23 cellular contexts compared by ENCODE assay signal in genomic region chr17:17536702-17537101, GRCh38. TPM values are rescaled to one million over a fixed set of nuclear protein-coding genes. Genes with fewer than 3 reads are reported as not detected.
DNase-seq lines count a peak whose midpoint lies in the region; ATAC-seq and TF ChIP-seq lines count a peak whose summit lies in the region.
"Had no signal": no experiment of that assay in that cellular context is flagged by ENCODE, and none has a peak within 500 bp of the region (broad histone marks: within the 10 kb centered on the region; RNA-seq: fewer than 3 reads in every experiment).

No MANE protein-coding gene starts in this region.

- POLR2A ChIA-PET in Caco-2 (lab: Charles Lee): interaction anchor here (0.6 kb wide), 1 partner anchor 277 kb away, joined by 4 read pairs; no protein-coding TSS in a partner anchor

- CTCF ChIA-PET in Caco-2 (lab: Charles Lee): no interaction called here

- no peaks in the 10 kb centered on the region for H3K9me3 Mint-ChIP-seq in Caco-2 (ENCODE audit: unreplicated experiment)
- no peaks in the 10 kb centered on the region for H3K9me3 Mint-ChIP-seq in stimulated activated naive B cell treated with anti-CD40 and anti-IgM and Interleukin-4, amounts not matched to agents 10 μg/mL and 1 μg/mL and 100 μg/mL, for 72 hours
- H3K9me3 Mint-ChIP-seq: activated naive CD4-positive, alpha-beta T cell treated with anti-CD3 and anti-CD28 coated beads, Interleukin-2, amount 50 U/mL, for 72 hours; CD4-positive, CD25-positive, alpha-beta regulatory T cell had no signal

- no peaks in the 10 kb centered on the region for H3K27me3 Mint-ChIP-seq in Caco-2 (ENCODE audit: insufficient read depth, unreplicated experiment)
- no peaks in the 10 kb centered on the region for H3K27me3 Mint-ChIP-seq in stimulated activated naive B cell treated with anti-CD40 and anti-IgM and Interleukin-4, amounts not matched to agents 10 μg/mL and 1 μg/mL and 100 μg/mL, for 72 hours
- H3K27me3 Mint-ChIP-seq: CD4-positive, CD25-positive, alpha-beta regulatory T cell had no signal

- H3K4me3 ChIP-seq in Caco-2 (ENCODE audit: low read depth, low read length) (no peak overlapping the region), stomach (no peak overlapping the region)
- H3K4me3 ChIP-seq: gastroesophageal sphincter, GM23248, lung, mucosa of descending colon, Peyer's patch, spleen, testis had no signal

- TF ChIP-seq POLR2A in stomach (IDR thresholded peaks at IDR 0.05): no peak

- H3K9me3 ChIP-seq in Caco-2 (no peaks in the 10 kb centered on the region; the same call in 1 of the 2 replicates), stomach (no peaks in the 10 kb centered on the region)
- H3K9me3 ChIP-seq: gastroesophageal sphincter, mucosa of descending colon, Peyer's patch, spleen, testis had no signal

- TF ChIP-seq CTCF in Caco-2 (IDR thresholded peaks at IDR 0.05; ENCODE audit: insufficient read depth in 1 of 2, low read depth in 1 of 2, low read length in 1 of 2, severe bottlenecking in 1 of 2, unreplicated experiment in 1 of 2) (no peak), VCaP (conservative IDR thresholded peaks at IDR 0.05) (no peak), stomach (IDR thresholded peaks at IDR 0.05) (no peak)

- peaks cover 19% of the 10 kb centered on the region for H3K4me1 Mint-ChIP-seq in Caco-2 (ENCODE audit: low read depth, unreplicated experiment)
- peaks cover 0 to 1% of the 10 kb centered on the region in 2 donors for H3K4me1 Mint-ChIP-seq in stimulated activated naive B cell treated with anti-CD40 and anti-IgM and Interleukin-4, amounts not matched to agents 10 μg/mL and 1 μg/mL and 100 μg/mL, for 72 hours

- BruUV-seq in Caco-2 (replicated peaks; lab: Mats Ljungman, UMichigan): no TSS peak

- H3K4me3 Mint-ChIP-seq in Caco-2 (ENCODE audit: unreplicated experiment): no peak overlapping the region
- no peak overlapping the region for H3K4me3 Mint-ChIP-seq in stimulated activated naive B cell treated with anti-CD40 and anti-IgM and Interleukin-4, amounts not matched to agents 10 μg/mL and 1 μg/mL and 100 μg/mL, for 72 hours
- H3K4me3 Mint-ChIP-seq: activated CD8-positive, alpha-beta T cell treated with anti-CD3 and anti-CD28 coated beads, Interleukin-2, amount 10 ng/mL, durations not matched to agents 7 days and 5 days; CD4-positive, CD25-positive, alpha-beta regulatory T cell; nephron had no signal

- H3K27ac Mint-ChIP-seq in Caco-2 (ENCODE audit: unreplicated experiment): peak overlapping the region; percentile 90
- no peak overlapping the region for H3K27ac Mint-ChIP-seq in stimulated activated naive B cell treated with anti-CD40 and anti-IgM and Interleukin-4, amounts not matched to agents 10 μg/mL and 1 μg/mL and 100 μg/mL, for 72 hours
- H3K27ac Mint-ChIP-seq: activated CD8-positive, alpha-beta T cell treated with anti-CD3 and anti-CD28 coated beads, Interleukin-2, amount 10 ng/mL, durations not matched to agents 7 days and 5 days; CD4-positive, CD25-positive, alpha-beta regulatory T cell; nephron had no signal

- 90 to 96% (median 94%) methylated on average over 11 to 15 of the region's 15 CpGs for WGBS in stomach, 5 donors

- H3K27me3 ChIP-seq in Caco-2 (replicated peaks; ENCODE audit: control insufficient read depth, insufficient read depth, low read length) (no peaks in the 10 kb centered on the region), stomach (no peaks in the 10 kb centered on the region)
- H3K27me3 ChIP-seq: gastroesophageal sphincter, Peyer's patch, spleen, testis had no signal

- ATAC-seq in left ventricle myocardium superior: peak; percentile 1
- ATAC-seq in stimulated activated naive B cell treated with anti-CD40 and anti-IgM and Interleukin-4, amounts not matched to agents 10 μg/mL and 1 μg/mL and 100 μg/mL, for 72 hours (replicated peaks): no peak
- no peak for ATAC-seq in GM21737 (IDR thresholded peaks at IDR 0.05; ENCODE audit: unreplicated experiment)
- ATAC-seq: activated CD8-positive, alpha-beta T cell treated with anti-CD3 and anti-CD28 coated beads, Interleukin-2, amount 10 ng/mL, durations not matched to agents 7 days and 5 days; activated naive CD4-positive, alpha-beta T cell treated with anti-CD3 and anti-CD28 coated beads, Interleukin-2, amount 50 U/mL, for 72 hours had no signal

- H3K36me3 Mint-ChIP-seq in Caco-2 (ENCODE audit: insufficient read depth, unreplicated experiment): peaks cover 4% of the 10 kb centered on the region
- no peaks in the 10 kb centered on the region for H3K36me3 Mint-ChIP-seq in stimulated activated naive B cell treated with anti-CD40 and anti-IgM and Interleukin-4, amounts not matched to agents 10 μg/mL and 1 μg/mL and 100 μg/mL, for 72 hours
- H3K36me3 Mint-ChIP-seq: activated naive CD4-positive, alpha-beta T cell treated with anti-CD3 and anti-CD28 coated beads, Interleukin-2, amount 50 U/mL, for 72 hours; CD4-positive, CD25-positive, alpha-beta regulatory T cell had no signal

- no peak for DNase-seq in Caco-2
- peak; percentile 24 for DNase-seq in left ventricle myocardium superior
- no peak for DNase-seq in stomach
- DNase-seq in stimulated activated naive B cell treated with anti-CD40 and anti-IgM and Interleukin-4, amounts not matched to agents 10 μg/mL and 1 μg/mL and 100 μg/mL, for 72 hours: no peak
- DNase-seq in NCI-H748 treated with DMSO at 0.1 percent for 48 hours (lab: John Stamatoyannopoulos, UW): no peak
- DNase-seq: activated CD8-positive, alpha-beta T cell treated with anti-CD3 and anti-CD28 coated beads, Interleukin-2, amount 10 ng/mL, durations not matched to agents 7 days and 5 days; activated T-cell treated with anti-CD3 and anti-CD28 coated beads for 4 hours; CD4-positive, CD25-positive, alpha-beta regulatory T cell; NCI-H1436 treated with DMSO at 0.1 percent for 48 hours; NCI-H510A; Peyer's patch; retina; spleen; stimulated activated CD4-positive, alpha-beta T cell treated with anti-CD3 and anti-CD28 coated beads, Interleukin-4, amount 100 ng/mL, for 1 hour had no signal

- no peak for TF ChIP-seq EP300 in stomach (IDR thresholded peaks at IDR 0.05)

- H3K4me1 ChIP-seq in Caco-2: peaks cover 42% of the 10 kb centered on the region
- H3K4me1 ChIP-seq in stomach: peaks cover 38 to 67% (median 54%) of the 10 kb centered on the region in 4 donors
- H3K4me1 ChIP-seq: gastroesophageal sphincter, spleen had no signal

- H3K36me3 ChIP-seq in Caco-2 (ENCODE audit: control insufficient read depth, insufficient read depth, low read length): no peaks in the 10 kb centered on the region
- no peaks in the 10 kb centered on the region for H3K36me3 ChIP-seq in stomach
- H3K36me3 ChIP-seq: gastroesophageal sphincter, Peyer's patch, spleen had no signal

- intact Hi-C loops in Caco-2 (cut with micrococcal nuclease; ENCODE audit: unreplicated experiment): loop anchor here (1.0 kb wide), 1 partner anchor 28 kb away; no protein-coding TSS in a partner anchor
- intact Hi-C loops in left ventricle myocardium superior (cut with micrococcal nuclease): no loop called here
- intact Hi-C loops in stomach (cut with DNase I; ENCODE audit: low total_unique reads): no loop called here

- H3K27ac ChIP-seq in VCaP (peak overlapping the region; percentile 97), stomach (peak overlapping the region; percentile 63 to 87 (median 78))
- H3K27ac ChIP-seq: gastroesophageal sphincter, GM23248, spleen had no signal

RNA-seq across cellular contexts. Expression of gene RASD1, which starts 40.5 kb away (rescaled TPM):
- total RNA-seq in Caco-2 (2022) (11.0 and 14.8 TPM in 2 replicates), left ventricle myocardium superior (50.8 TPM), stomach (10 to 100 TPM in 4 of 5 donors, 1 to 10 TPM in 1; 3.7 to 72.9 (median 25.0) TPM)
- 10 to 100 TPM in 2 of 3 donors, 1 to 10 TPM in 1; 9.5 to 15.0 (median 10.7) TPM for polyA plus RNA-seq in stomach

RNA-seq across cellular contexts. Expression of gene PEMT, which starts 54.8 kb away (rescaled TPM):
- total RNA-seq in Caco-2 (2022) (29.5 and 32.1 TPM in 2 replicates), left ventricle myocardium superior (17.9 TPM), stomach (10 to 100 TPM in 4 of 5 donors, 1 to 10 TPM in 1; 7.0 to 44.6 (median 30.3) TPM)
- polyA plus RNA-seq in stomach: 10 to 100 TPM; 13.3 to 38.1 (median 23.7) TPM

RNA-seq across cellular contexts. Expression of gene MED9, which starts 59.9 kb away (rescaled TPM):
- total RNA-seq in Caco-2 (2022): 24.9 and 26.6 TPM in 2 replicates
- 42.0 TPM for total RNA-seq in left ventricle myocardium superior
- 10 to 100 TPM in 2 of 5 donors, 1 to 10 TPM in 3; 2.9 to 14.5 (median 6.7) TPM for total RNA-seq in stomach
- 10 to 100 TPM; 11.2 to 14.1 (median 12.3) TPM for polyA plus RNA-seq in stomach
